23 cellular contexts compared by ENCODE assay signal in the genomic region with DNA sequence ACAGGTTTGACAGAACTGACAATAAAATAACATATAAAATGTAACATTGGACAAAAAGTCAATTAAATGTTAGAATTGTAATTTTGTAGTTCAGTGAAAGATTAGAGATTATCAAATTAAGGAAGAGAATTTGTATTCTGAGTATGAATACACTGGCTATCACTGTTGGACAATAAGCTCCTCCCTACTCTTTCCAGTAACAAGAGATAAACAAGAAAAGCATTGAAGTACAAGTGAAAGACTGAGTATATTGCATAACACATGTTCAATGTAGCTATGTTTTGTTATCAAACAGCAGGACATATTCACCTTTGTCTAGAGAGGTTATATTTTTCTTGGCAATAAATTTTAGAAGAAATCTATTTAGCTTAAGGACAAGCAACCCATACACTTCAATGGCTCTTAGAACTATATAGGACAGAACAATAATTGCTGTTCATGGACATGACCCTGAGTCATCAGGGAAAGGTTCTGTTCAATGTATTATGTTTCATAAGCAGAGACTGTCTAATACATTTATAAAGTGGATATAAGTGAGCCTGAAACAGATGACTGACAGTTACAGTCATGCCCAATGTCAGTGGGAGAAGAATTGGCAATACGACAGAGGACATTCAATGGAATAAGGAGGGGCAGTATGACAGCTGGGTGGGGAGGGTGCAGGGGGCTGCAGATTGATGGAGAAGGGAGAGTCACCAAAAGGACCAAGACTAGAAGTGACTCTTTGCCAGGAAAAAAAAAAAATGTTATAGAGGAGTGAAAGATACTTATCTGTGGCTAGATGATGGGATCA.
"Had no signal": no experiment of that assay in that cellular context is flagged by ENCODE, and none has a peak within 500 bp of the region (broad histone marks: within the 10 kb centered on the region; RNA-seq: fewer than 3 reads in every experiment).

No MANE protein-coding gene starts in this region.

- ATAC-seq: activated CD4-positive, alpha-beta T cell treated with anti-CD3 and anti-CD28 coated beads for 36 hours; activated CD4-positive, CD25-positive, alpha-beta regulatory T cell treated with anti-CD3 and anti-CD28 coated beads, Interleukin-2, amount 50 U/mL, for 24 hours; activated CD8-positive, alpha-beta T cell treated with anti-CD3 and anti-CD28 coated beads, Interleukin-2, amount 10 ng/mL, durations not matched to agents 7 days and 5 days; PC-3; WTC11 had no signal

- DNase-seq: activated CD4-positive, alpha-beta T cell treated with anti-CD3 and anti-CD28 coated beads for 36 hours; activated CD4-positive, alpha-beta T cell treated with anti-CD3 and anti-CD28 coated beads, Interleukin-2, amount 10 ng/mL, durations not matched to agents 7 days and 5 days; activated CD4-positive, alpha-beta T cell treated with anti-CD3 and anti-CD28 coated beads, Interleukin-2, amount 50 U/mL, for 48 hours; activated CD8-positive, alpha-beta T cell treated with anti-CD3 and anti-CD28 coated beads, Interleukin-2, amount 10 ng/mL, durations not matched to agents 7 days and 5 days; activated gamma-delta T cell; activated naive CD4-positive, alpha-beta T cell treated with Interleukin-2 at 50 U/mL for 16 hours; activated naive CD8-positive, alpha-beta T cell treated with anti-CD3 and anti-CD28 coated beads, Interleukin-2, amount 10 ng/mL, durations not matched to agents 7 days and 5 days; activated T-cell treated with anti-CD3 and anti-CD28 coated beads, Interleukin-2, amount 50 U/mL, for 24 hours; amygdala; NCI-H1048; NCI-H1105 treated with DMSO at 0.1 percent for 48 hours; NCI-H1436; NCI-H1694; NCI-H1930; NCI-H345; NCI-H524 treated with DMSO at 0.1 percent for 48 hours; PC-3; Peyer's patch; RPMI8226; SHP77 treated with DMSO at 0.1 percent for 48 hours had no signal

- FAIRE-seq: TTC549 had no signal
